11 cellular contexts compared by ENCODE assay signal in genomic region chr17:29665480-29665807, GRCh38. TPM values are rescaled to one million over a fixed set of nuclear protein-coding genes. Genes with fewer than 3 reads are reported as not detected.
DNase-seq lines count a peak whose midpoint lies in the region; ATAC-seq and TF ChIP-seq lines count a peak whose summit lies in the region.
"Had no signal": no experiment of that assay in that cellular context is flagged by ENCODE, and none has a peak within 500 bp of the region (broad histone marks: within the 10 kb centered on the region; RNA-seq: fewer than 3 reads in every experiment).

No MANE protein-coding gene starts in this region.

- BruUV-seq in HCT116 (replicated peaks; lab: Mats Ljungman, UMichigan), result no TSS peak

- intact Hi-C loops in HCT116 (cut with micrococcal nuclease) (no loop called here), esophagus muscularis mucosa (cut with DNase I) (no loop called here)

- WGBS in esophagus muscularis mucosa, result 32% methylated on average over 1 of the region's 1 CpG

- H4K20me1 ChIP-seq in BLaER1 treated with 17β-estradiol and CSF1 and Interleukin-3, amounts not matched to agents 10 nM and 100 nM, result peaks cover 0 to 13% (median 0%) of the 10 kb centered on the region in 11 experiments; a peak in 3 of 22 replicates
- H4K20me1 ChIP-seq in HCT116 (ENCODE audit: insufficient read depth), result no peaks in the 10 kb centered on the region

- ATAC-seq in HCT116 (no peak), GM18517 (IDR thresholded peaks at IDR 0.05; ENCODE audit: unreplicated experiment) (no peak)
- ATAC-seq in activated naive CD8-positive, alpha-beta T cell treated with anti-CD3 and anti-CD28 coated beads, Interleukin-2, amount 50 U/mL, for 24 hours, result no peak
- ATAC-seq in natural killer cell treated with Interleukin-12 subunit alpha and Interleukin-12 subunit beta and Interleukin-15 and Interleukin-18, amount 100 ng/mL, for 72 hours, result no peak

- no peak overlapping the region for H2AFZ ChIP-seq in HCT116 (ENCODE audit: low read depth, low read length, poor library complexity, severe bottlenecking)

- H3K9ac ChIP-seq in BLaER1 treated with 17β-estradiol and CSF1 and Interleukin-3, amounts not matched to agents 10 nM and 100 nM, result peak overlapping the region in 9 of 11 experiments; percentile 4 to 50 (median 39); a peak in 14 of 22 replicates
- H3K9ac ChIP-seq in HCT116 (ENCODE audit: low read length), result peak overlapping the region; percentile 4; the same call in 1 of the 2 replicates

- H3K36me3 Mint-ChIP-seq in activated naive CD8-positive, alpha-beta T cell treated with anti-CD3 and anti-CD28 coated beads, Interleukin-2, amount 50 U/mL, for 24 hours (ENCODE audit: low read depth), result peaks cover 35% of the 10 kb centered on the region
- H3K36me3 Mint-ChIP-seq in natural killer cell treated with Interleukin-12 subunit alpha and Interleukin-12 subunit beta and Interleukin-15 and Interleukin-18, amount 100 ng/mL, for 72 hours, result peaks cover 26% of the 10 kb centered on the region

- H3K27me3 Mint-ChIP-seq in activated naive CD8-positive, alpha-beta T cell treated with anti-CD3 and anti-CD28 coated beads, Interleukin-2, amount 50 U/mL, for 24 hours, result no peaks in the 10 kb centered on the region
- no peaks in the 10 kb centered on the region for H3K27me3 Mint-ChIP-seq in natural killer cell treated with Interleukin-12 subunit alpha and Interleukin-12 subunit beta and Interleukin-15 and Interleukin-18, amount 100 ng/mL, for 72 hours

- H3K27me3 ChIP-seq in BLaER1 treated with 17β-estradiol and CSF1 and Interleukin-3, amounts not matched to agents 10 nM and 100 nM, result no peaks in the 10 kb centered on the region
- H3K27me3 ChIP-seq in HCT116 (ENCODE audit: insufficient read depth, low read length) (no peaks in the 10 kb centered on the region), esophagus muscularis mucosa (no peaks in the 10 kb centered on the region)
- H3K27me3 ChIP-seq: pancreas had no signal

- peaks cover 4% of the 10 kb centered on the region for H3K9me3 Mint-ChIP-seq in activated naive CD8-positive, alpha-beta T cell treated with anti-CD3 and anti-CD28 coated beads, Interleukin-2, amount 50 U/mL, for 24 hours
- no peaks in the 10 kb centered on the region for H3K9me3 Mint-ChIP-seq in natural killer cell treated with Interleukin-12 subunit alpha and Interleukin-12 subunit beta and Interleukin-15 and Interleukin-18, amount 100 ng/mL, for 72 hours

- no peak overlapping the region for H3K4me3 ChIP-seq in BLaER1 treated with 17β-estradiol and CSF1 and Interleukin-3, amounts not matched to agents 10 nM and 100 nM
- peak overlapping the region in 1 of 2 experiments; percentile 2; a peak in 2 of 4 replicates for H3K4me3 ChIP-seq in HCT116 (replicated peaks in 1 of 2; ENCODE audit: low read depth in 1 of 2, low read length in 2 of 2)
- no peak overlapping the region for H3K4me3 ChIP-seq in esophagus muscularis mucosa
- H3K4me3 ChIP-seq: pancreas had no signal

- CTCF ChIA-PET in HCT116 (lab: Charles Lee), result interaction anchor here (0.8 to 1.4 kb wide), 4 partner anchors 47 to 356 kb away, joined by 3 to 4 read pairs (median 4); no protein-coding TSS in a partner anchor

- H3K4me2 ChIP-seq in BLaER1 treated with 17β-estradiol and CSF1 and Interleukin-3, amounts not matched to agents 10 nM and 100 nM, result peak overlapping the region; percentile 24 to 92 (median 56); a peak in 21 of 22 replicates
- peak overlapping the region; percentile 62 for H3K4me2 ChIP-seq in HCT116 (ENCODE audit: low read length)

- TF ChIP-seq CTCF in HCT116 (IDR thresholded peaks at IDR 0.05 in 2 of 3, conservative IDR thresholded peaks at IDR 0.05 in 1 of 3; ENCODE audit: borderline replicate concordance in 1 of 3, insufficient read depth in 1 of 3, low read depth in 2 of 3, low read length in 2 of 3), result no peak
- no peak for TF ChIP-seq CTCF in esophagus muscularis mucosa (IDR thresholded peaks at IDR 0.05)

- H3K4me1 ChIP-seq in BLaER1 treated with 17β-estradiol and CSF1 and Interleukin-3, amounts not matched to agents 10 nM and 100 nM, result peaks cover 13 to 70% (median 43%) of the 10 kb centered on the region in 10 experiments
- H3K4me1 ChIP-seq in HCT116 (ENCODE audit: control insufficient read depth in 1 of 2, insufficient read depth in 2 of 2, low read length in 2 of 2) (peaks cover 9 to 33% of the 10 kb centered on the region in 2 experiments), esophagus muscularis mucosa (peaks cover 0 to 11% (median 8%) of the 10 kb centered on the region in 4 donors)
- H3K4me1 ChIP-seq: pancreas had no signal

- H3K79me2 ChIP-seq in HCT116 (ENCODE audit: insufficient read depth, low read length), result no peaks in the 10 kb centered on the region

- POLR2A ChIA-PET in HCT116 (lab: Charles Lee), result interaction anchor here (1.3 to 1.5 kb wide), 2 partner anchors 11 to 12 kb away, joined by 3 read pairs; no protein-coding TSS in a partner anchor

- H3K27ac Mint-ChIP-seq in activated naive CD8-positive, alpha-beta T cell treated with anti-CD3 and anti-CD28 coated beads, Interleukin-2, amount 50 U/mL, for 24 hours, result peak overlapping the region; percentile 91
- H3K27ac Mint-ChIP-seq in natural killer cell treated with Interleukin-12 subunit alpha and Interleukin-12 subunit beta and Interleukin-15 and Interleukin-18, amount 100 ng/mL, for 72 hours, result peak overlapping the region; percentile 41 to 63

- H3K36me3 ChIP-seq in BLaER1 treated with 17β-estradiol and CSF1 and Interleukin-3, amounts not matched to agents 10 nM and 100 nM, result peaks cover 91 to 100% (median 100%) of the 10 kb centered on the region in 11 experiments
- H3K36me3 ChIP-seq in HCT116 (ENCODE audit: control insufficient read depth in 1 of 2, insufficient read depth in 2 of 2, low read length in 2 of 2) (no peaks in the 10 kb centered on the region), esophagus muscularis mucosa (peaks cover 26 to 77% (median 45%) of the 10 kb centered on the region in 4 donors)

- no peak for TF ChIP-seq EP300 in esophagus muscularis mucosa (IDR thresholded peaks at IDR 0.05)

- TF ChIP-seq POLR2A in HCT116 (IDR thresholded peaks at IDR 0.05; ENCODE audit: borderline replicate concordance, extremely low read depth, insufficient read depth, insufficient read length) (no peak), esophagus muscularis mucosa (IDR thresholded peaks at IDR 0.05; ENCODE audit: low read depth) (no peak)

- peak overlapping the region; percentile 23 for H3K4me3 Mint-ChIP-seq in activated naive CD8-positive, alpha-beta T cell treated with anti-CD3 and anti-CD28 coated beads, Interleukin-2, amount 50 U/mL, for 24 hours
- no peak overlapping the region for H3K4me3 Mint-ChIP-seq in natural killer cell treated with Interleukin-12 subunit alpha and Interleukin-12 subunit beta and Interleukin-15 and Interleukin-18, amount 100 ng/mL, for 72 hours

- no peak for TF ChIP-seq RAD21 in HCT116 (IDR thresholded peaks at IDR 0.05; ENCODE audit: low read depth)

- DNase-seq in HCT116 (ENCODE audit: low read depth, low spot score) (no peak), esophagus muscularis mucosa (ENCODE audit: extremely low spot score) (no peak), NCI-H774 (lab: John Stamatoyannopoulos, UW) (no peak), COR-L47 (lab: John Stamatoyannopoulos, UW) (no peak)
- DNase-seq in activated naive CD8-positive, alpha-beta T cell treated with anti-CD3 and anti-CD28 coated beads, Interleukin-2, amount 50 U/mL, for 24 hours, result no peak
- DNase-seq in natural killer cell treated with Interleukin-12 subunit alpha and Interleukin-12 subunit beta and Interleukin-15 and Interleukin-18, amount 100 ng/mL, for 72 hours (ENCODE audit: low spot score), result no peak
- DNase-seq: DMS153, NCI-H1417 treated with DMSO at 0.1 percent for 48 hours, pancreas had no signal

- no peaks in the 10 kb centered on the region for H3K9me2 ChIP-seq in HCT116 (ENCODE audit: insufficient read depth)

- RAD21 ChIA-PET in HCT116 (lab: Charles Lee; ENCODE audit: low non-redundant PET in 1 of 2, low total read pairs in 2 of 2, uncharacterized antibody in 2 of 2, unreplicated experiment in 2 of 2), result no interaction called here

- H3K27ac ChIP-seq in BLaER1 treated with 17β-estradiol and CSF1 and Interleukin-3, amounts not matched to agents 10 nM and 100 nM, result peak overlapping the region; percentile 36 to 99 (median 68); a peak in 21 of 22 replicates
- peak overlapping the region; percentile 44; the same call in 1 of the 2 replicates for H3K27ac ChIP-seq in HCT116 (ENCODE audit: low read depth, low read length)
- no peak overlapping the region for H3K27ac ChIP-seq in esophagus muscularis mucosa (replicated peaks in 1 of 4)
- H3K27ac ChIP-seq: pancreas had no signal

- H3K9me3 ChIP-seq in BLaER1 treated with 17β-estradiol and CSF1 and Interleukin-3, amounts not matched to agents 10 nM and 100 nM (replicated peaks in 1 of 11), result peaks cover 0 to 14% (median 0%) of the 10 kb centered on the region in 11 experiments; a peak in 3 of 22 replicates
- H3K9me3 ChIP-seq in HCT116 (ENCODE audit: control insufficient read depth in 1 of 2, insufficient read depth in 1 of 2, low read depth in 1 of 2, low read length in 2 of 2) (no peaks in the 10 kb centered on the region), esophagus muscularis mucosa (no peaks in the 10 kb centered on the region)
- H3K9me3 ChIP-seq: pancreas had no signal

- peaks cover 38% of the 10 kb centered on the region for H3K4me1 Mint-ChIP-seq in activated naive CD8-positive, alpha-beta T cell treated with anti-CD3 and anti-CD28 coated beads, Interleukin-2, amount 50 U/mL, for 24 hours
- peaks cover 17 to 20% of the 10 kb centered on the region in 2 donors for H3K4me1 Mint-ChIP-seq in natural killer cell treated with Interleukin-12 subunit alpha and Interleukin-12 subunit beta and Interleukin-15 and Interleukin-18, amount 100 ng/mL, for 72 hours (ENCODE audit: low read depth in 2 of 2)

TF ChIP-seq in HCT116, 20 proteins besides CTCF, POLR2A, EP300 and RAD21 (continues in another document):
- TF ChIP-seq ATF3 (IDR thresholded peaks at IDR 0.05) (no peak), YY1 (IDR thresholded peaks at IDR 0.05; ENCODE audit: extremely low read depth, insufficient replicate concordance, low read depth, low read length) (no peak), TCF7L2 (IDR thresholded peaks at IDR 0.05; ENCODE audit: borderline replicate concordance, extremely low read depth, insufficient read depth, insufficient read length) (no peak), FOSL1 (IDR thresholded peaks at IDR 0.05; ENCODE audit: low read depth) (no peak), CEBPB (IDR thresholded peaks at IDR 0.05; ENCODE audit: low read depth) (no peak), SP1 (IDR thresholded peaks at IDR 0.05; ENCODE audit: low read depth) (no peak)

RNA-seq across cellular contexts. Expression of gene CORO6, which starts 42.7 kb away (rescaled TPM):
- total RNA-seq in HCT116 (2021; ENCODE audit: unreplicated experiment), result 8.7 TPM
- 9.3 and 11.9 TPM in 2 replicates for polyA plus RNA-seq in HCT116 (2012)
- total RNA-seq in natural killer cell treated with Interleukin-12 subunit alpha and Interleukin-12 subunit beta and Interleukin-15 and Interleukin-18, amount 100 ng/mL, for 72 hours, result 10 to 100 TPM in 1 of 2 donors, 1 to 10 TPM in 1; 2.1 to 10.2 TPM
- 10 to 100 TPM; 43.7 to 67.7 (median 46.9) TPM for total RNA-seq in esophagus muscularis mucosa

Comparison
In these comparisons a context has a peak if more than half of its experiments do, and no peak if none do; other contexts are left out.
1. H3K27ac ChIP-seq: peak in BLaER1 treated with 17β-estradiol and CSF1 and Interleukin-3, amounts not matched to agents 10 nM and 100 nM (11 of 11) and HCT116 (single experiment); none in esophagus muscularis mucosa (0 of 4).